13 cellular contexts compared by ENCODE assay signal in the genomic region with DNA sequence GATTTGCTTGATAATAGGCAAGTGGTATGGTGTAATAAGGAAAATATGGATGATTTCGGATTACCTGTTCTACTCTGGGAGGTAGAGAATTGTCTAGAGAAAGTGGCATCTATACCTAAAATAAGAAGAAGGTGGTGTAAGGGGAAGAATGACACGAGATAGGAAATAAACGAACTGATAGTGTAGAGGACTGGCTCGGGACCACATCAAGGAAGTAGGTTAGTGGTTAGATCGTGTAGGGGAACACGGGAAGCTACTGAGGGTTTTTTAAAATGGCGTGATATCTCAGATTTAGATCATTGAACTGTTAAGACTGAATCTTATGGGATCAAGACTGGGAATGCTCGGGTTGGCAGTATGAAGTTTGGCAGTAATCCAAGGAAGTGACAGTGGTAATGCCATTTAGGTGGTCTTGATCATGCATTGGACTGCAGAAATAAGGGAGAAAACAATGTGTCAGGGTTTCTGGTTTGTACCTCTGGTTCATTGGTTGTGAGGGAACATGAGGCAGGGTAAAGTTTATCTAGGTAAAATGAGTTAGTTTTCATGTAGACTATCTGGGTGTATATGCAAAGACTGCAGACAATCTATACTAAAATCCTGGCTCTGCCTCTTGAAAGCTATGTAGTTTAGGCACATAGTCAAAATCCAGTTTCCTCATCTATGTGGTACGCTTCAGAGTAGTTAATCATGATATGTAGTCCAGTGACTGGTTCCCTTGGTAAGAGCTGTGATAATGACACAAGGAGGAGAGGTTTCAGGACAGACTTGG. TPM values are rescaled to one million over a fixed set of nuclear protein-coding genes. Genes with fewer than 3 reads are reported as not detected.
DNase-seq lines count a peak whose midpoint lies in the region; ATAC-seq, FAIRE-seq and TF ChIP-seq lines count a peak whose summit lies in the region.
"Had no signal": no experiment of that assay in that cellular context is flagged by ENCODE, and none has a peak within 500 bp of the region (broad histone marks: within the 10 kb centered on the region; RNA-seq: fewer than 3 reads in every experiment).

No MANE protein-coding gene starts in this region.

- peak overlapping the region in 6 of 7 donors; percentile 35 to 58 (median 50) for H3K4me3 Mint-ChIP-seq in CD8-positive, alpha-beta memory T cell
- H3K4me3 Mint-ChIP-seq in WTC11 = no peak overlapping the region

- no peak overlapping the region for H2BK120ac ChIP-seq in mesenchymal stem cell (ENCODE audit: low read depth, low read length)

- no peak overlapping the region for H3K14ac ChIP-seq in mesenchymal stem cell (ENCODE audit: low read length in 2 of 2)

- no peak overlapping the region for H3K4me3 ChIP-seq in CD8-positive, alpha-beta memory T cell (ENCODE audit: low read length)
- H3K4me3 ChIP-seq in HUES48 (ENCODE audit: low read depth, low read length) (no peak overlapping the region), mesenchymal stem cell (ENCODE audit: insufficient read depth in 1 of 2, low read depth in 1 of 2, low read length in 2 of 2) (no peak overlapping the region)
- H3K4me3 ChIP-seq: suprapubic skin had no signal

- peaks cover 7% of the 10 kb centered on the region for H3K79me1 ChIP-seq in mesenchymal stem cell (replicated peaks; ENCODE audit: low read length, poor library complexity, severe bottlenecking)

- TF ChIP-seq CTCF in WTC11 (IDR thresholded peaks at IDR 0.05) = no peak

- H3K9me3 ChIP-seq in CD8-positive, alpha-beta memory T cell (ENCODE audit: low read length) = no peaks in the 10 kb centered on the region
- H3K9me3 ChIP-seq in HUES48 (ENCODE audit: control insufficient read depth, insufficient read depth, low read length) (no peaks in the 10 kb centered on the region), mesenchymal stem cell (ENCODE audit: control insufficient read depth, low read length) (no peaks in the 10 kb centered on the region)
- H3K9me3 ChIP-seq: suprapubic skin had no signal

- no peak overlapping the region for H2AK5ac ChIP-seq in mesenchymal stem cell (ENCODE audit: low read length, severe bottlenecking)

- H3K4ac ChIP-seq in mesenchymal stem cell (ENCODE audit: low read depth in 1 of 2, low read length in 2 of 2) = no peak overlapping the region

- H3K23ac ChIP-seq in mesenchymal stem cell (ENCODE audit: low read length in 2 of 2) = no peak overlapping the region

- no peak for FAIRE-seq in GM12892 (lab: Jason Lieb, UNC)

- POLR2A ChIA-PET in CD8-positive, alpha-beta memory T cell (lab: Charles Lee) = interaction anchor here (0.8 to 1.3 kb wide), 4 partner anchors 11 to 41 kb away, joined by 3 to 5 read pairs (median 3); a partner anchor contains a TSS
- POLR2A ChIA-PET in WTC11 (lab: Charles Lee) = interaction anchor here (0.5 kb wide), 2 partner anchors 154 to 1819 kb away, joined by 3 to 5 read pairs; no protein-coding TSS in a partner anchor

- H3K36me3 Mint-ChIP-seq in CD8-positive, alpha-beta memory T cell = peaks cover 9 to 53% (median 27%) of the 10 kb centered on the region in 3 donors
- peaks cover 40% of the 10 kb centered on the region for H3K36me3 Mint-ChIP-seq in WTC11

- ATAC-seq in WTC11 (peak; percentile 41; the same call in 1 of the 2 replicates), HG02938 (IDR thresholded peaks at IDR 0.05; ENCODE audit: unreplicated experiment) (no peak)

- no peaks in the 10 kb centered on the region for H3K9me3 Mint-ChIP-seq in CD8-positive, alpha-beta memory T cell
- no peaks in the 10 kb centered on the region for H3K9me3 Mint-ChIP-seq in WTC11

- H3K27me3 Mint-ChIP-seq in CD8-positive, alpha-beta memory T cell = no peaks in the 10 kb centered on the region
- H3K27me3 Mint-ChIP-seq in WTC11 (ENCODE audit: low read depth) = no peaks in the 10 kb centered on the region

- H2BK15ac ChIP-seq in mesenchymal stem cell (ENCODE audit: low read depth, poor library complexity, severe bottlenecking) = no peak overlapping the region

- peak in 4 of 5 donors; percentile 7 to 69 (median 60) for DNase-seq in CD8-positive, alpha-beta memory T cell
- DNase-seq in WTC11 (ENCODE audit: low spot score) = no peak
- no peak for DNase-seq in mesenchymal stem cell
- DNase-seq in mesenteric fat pad (ENCODE audit: low spot score) = no peak
- no peak for DNase-seq in GM12892 (ENCODE audit: insufficient read length)
- DNase-seq in NCI-H146 treated with DMSO at 0.1 percent for 48 hours (lab: John Stamatoyannopoulos, UW; ENCODE audit: unreplicated experiment) = no peak
- DNase-seq: cerebellar nuclear complex, NCI-H2081, retina, T1000 had no signal

- H3K4me2 ChIP-seq in mesenchymal stem cell (ENCODE audit: low read length, poor library complexity, severe bottlenecking) = no peak overlapping the region

- H3K27me3 ChIP-seq in CD8-positive, alpha-beta memory T cell (ENCODE audit: insufficient read depth, low read length, poor library complexity, severe bottlenecking) = no peaks in the 10 kb centered on the region
- no peaks in the 10 kb centered on the region for H3K27me3 ChIP-seq in HUES48 (ENCODE audit: control insufficient read depth, insufficient read depth, low read length)
- H3K27me3 ChIP-seq in mesenchymal stem cell (ENCODE audit: control insufficient read depth in 1 of 2, insufficient read depth in 1 of 2, low read length in 2 of 2) = no peaks in the 10 kb centered on the region
- H3K27me3 ChIP-seq: suprapubic skin had no signal

- H2BK5ac ChIP-seq in mesenchymal stem cell (ENCODE audit: low read depth, low read length, poor library complexity, severe bottlenecking) = no peak overlapping the region

- 94% methylated on average over 8 of the region's 9 CpGs for WGBS in mesenchymal stem cell

- no peak overlapping the region for H2AFZ ChIP-seq in mesenchymal stem cell (ENCODE audit: low read depth, low read length)

- H3K4me1 ChIP-seq in CD8-positive, alpha-beta memory T cell (ENCODE audit: insufficient read depth, low read length) = peaks cover 28% of the 10 kb centered on the region
- no peaks in the 10 kb centered on the region for H3K4me1 ChIP-seq in HUES48 (ENCODE audit: control insufficient read depth, insufficient read depth, low read length)
- peaks cover 1% of the 10 kb centered on the region for H3K4me1 ChIP-seq in mesenchymal stem cell (ENCODE audit: control insufficient read depth, insufficient read depth, low read depth, low read length)

- peaks cover 20% of the 10 kb centered on the region for H3K36me3 ChIP-seq in CD8-positive, alpha-beta memory T cell (ENCODE audit: insufficient read depth, low read length)
- H3K36me3 ChIP-seq in HUES48 (ENCODE audit: control insufficient read depth, insufficient read depth, low read length) (peaks cover 59% of the 10 kb centered on the region), mesenchymal stem cell (ENCODE audit: control insufficient read depth in 1 of 2, insufficient read depth in 2 of 2, low read depth in 1 of 2, low read length in 2 of 2) (peaks cover 26 to 75% of the 10 kb centered on the region in 2 experiments)

- no peak overlapping the region for H3K9ac ChIP-seq in HUES48 (ENCODE audit: low read depth, low read length)
- H3K9ac ChIP-seq in mesenchymal stem cell (ENCODE audit: low read length) = peak overlapping the region; percentile 4

- peak overlapping the region; percentile 7 to 93 (median 83) for H3K27ac Mint-ChIP-seq in CD8-positive, alpha-beta memory T cell
- peak overlapping the region; percentile 90 for H3K27ac Mint-ChIP-seq in WTC11

- CTCF ChIA-PET in CD8-positive, alpha-beta memory T cell (lab: Charles Lee) = interaction anchor here (1.2 to 1.6 kb wide), 2 partner anchors 41 to 59 kb away, joined by 5 read pairs; no protein-coding TSS in a partner anchor
- CTCF ChIA-PET in WTC11 (lab: Charles Lee) = no interaction called here

- H4K91ac ChIP-seq in mesenchymal stem cell (ENCODE audit: low read length) = no peak overlapping the region

- TF ChIP-seq POLR2A in GM12892 (IDR thresholded peaks at IDR 0.05; ENCODE audit: low read depth, low read length) = no peak; the same call in 1 of the 2 replicates

- H4K8ac ChIP-seq in mesenchymal stem cell (ENCODE audit: low read length) = no peak overlapping the region

- H2BK12ac ChIP-seq in mesenchymal stem cell (ENCODE audit: low read length in 2 of 2) = no peak overlapping the region

- no peak overlapping the region for H3K18ac ChIP-seq in mesenchymal stem cell (ENCODE audit: low read depth in 1 of 2, low read length in 2 of 2)

- H3K27ac ChIP-seq in CD8-positive, alpha-beta memory T cell (ENCODE audit: low read depth, low read length) = no peak overlapping the region
- peak overlapping the region; percentile 16 for H3K27ac ChIP-seq in HUES48 (ENCODE audit: low read depth, low read length)
- no peak overlapping the region for H3K27ac ChIP-seq in mesenchymal stem cell (ENCODE audit: low read length, poor library complexity, severe bottlenecking)
- H3K27ac ChIP-seq: suprapubic skin had no signal

- peaks cover 28 to 37% (median 28%) of the 10 kb centered on the region in 3 donors for H3K4me1 Mint-ChIP-seq in CD8-positive, alpha-beta memory T cell
- H3K4me1 Mint-ChIP-seq in WTC11 = peaks cover 10% of the 10 kb centered on the region

TF ChIP-seq in WTC11, 78 proteins besides CTCF, POLR2A, EP300 and RAD21 (continues in another document):
- TF ChIP-seq GTF2I (CRISPR knock-in tag; conservative IDR thresholded peaks at IDR 0.05) = no peak
- peak; percentile 7; the same call in 1 of the 2 replicates for TF ChIP-seq ZNF671 (CRISPR knock-in tag; IDR thresholded peaks at IDR 0.05)
- TF ChIP-seq, protein P1, sequence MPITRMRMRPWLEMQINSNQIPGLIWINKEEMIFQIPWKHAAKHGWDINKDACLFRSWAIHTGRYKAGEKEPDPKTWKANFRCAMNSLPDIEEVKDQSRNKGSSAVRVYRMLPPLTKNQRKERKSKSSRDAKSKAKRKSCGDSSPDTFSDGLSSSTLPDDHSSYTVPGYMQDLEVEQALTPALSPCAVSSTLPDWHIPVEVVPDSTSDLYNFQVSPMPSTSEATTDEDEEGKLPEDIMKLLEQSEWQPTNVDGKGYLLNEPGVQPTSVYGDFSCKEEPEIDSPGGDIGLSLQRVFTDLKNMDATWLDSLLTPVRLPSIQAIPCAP (CRISPR knock-in tag; IDR thresholded peaks at IDR 0.05) = no peak

RNA-seq across cellular contexts. Expression of a gene that starts 7.4 kb away (rescaled TPM):
- total RNA-seq in CD8-positive, alpha-beta memory T cell = 1,000 to 10,000 TPM; 2,691 to 2,774 TPM
- polyA plus RNA-seq in CD8-positive, alpha-beta memory T cell = 1,404 TPM
- 2,759 to 2,816 TPM (median 2,760 TPM) in 3 replicates for total RNA-seq in WTC11 (2021)
- polyA plus RNA-seq in mesenchymal stem cell (2013, experiment 1 of 2) = 1,256 TPM
- 1,256 TPM for polyA plus RNA-seq in mesenchymal stem cell (2013, experiment 2 of 2)
- 1,394 TPM for total RNA-seq in mesenteric fat pad
- 2,366 TPM for polyA plus RNA-seq in GM12892 (2012; ENCODE audit: missing spikeins)

RNA-seq across cellular contexts. Expression of a gene that starts 12.4 kb away (rescaled TPM):
- 1 to 10 TPM; 7.7 to 9.6 TPM for total RNA-seq in CD8-positive, alpha-beta memory T cell
- polyA plus RNA-seq in CD8-positive, alpha-beta memory T cell = 3.5 TPM
- total RNA-seq in WTC11 (2021) = 7.2 to 11.2 TPM (median 9.7 TPM) in 3 replicates
- 2.0 TPM for polyA plus RNA-seq in mesenchymal stem cell (2013, experiment 1 of 2)
- polyA plus RNA-seq in mesenchymal stem cell (2013, experiment 2 of 2) = 2.3 TPM
- total RNA-seq in mesenteric fat pad = 3.6 TPM
- 4.2 TPM for polyA plus RNA-seq in GM12892 (2012; ENCODE audit: missing spikeins)

RNA-seq across cellular contexts. Expression of a gene that starts 41.3 kb away (rescaled TPM):
- total RNA-seq in CD8-positive, alpha-beta memory T cell = 1 to 10 TPM; 7.1 to 7.6 TPM
- 2.9 TPM for polyA plus RNA-seq in CD8-positive, alpha-beta memory T cell
- 15.6 to 19.8 TPM (median 17.2 TPM) in 3 replicates for total RNA-seq in WTC11 (2021)
- 0.46 TPM for polyA plus RNA-seq in mesenchymal stem cell (2013, experiment 1 of 2)
- polyA plus RNA-seq in mesenchymal stem cell (2013, experiment 2 of 2) = 0.44 TPM
- 2.7 TPM for total RNA-seq in mesenteric fat pad
- 3.2 TPM for polyA plus RNA-seq in GM12892 (2012; ENCODE audit: missing spikeins)

Comparison
In these comparisons a context has a peak if more than half of its experiments do, and no peak if none do; other contexts are left out.
1. DNase-seq: peak in CD8-positive, alpha-beta memory T cell (4 of 5); none in WTC11 (single experiment), mesenchymal stem cell (single experiment), mesenteric fat pad (single experiment), GM12892 (single experiment) and NCI-H146 treated with DMSO at 0.1 percent for 48 hours (single experiment).